In genomic region chr2:58515827-58516574, GRCh38 we compare ENCODE assay signal across 18 cellular contexts.
DNase-seq lines count a peak whose midpoint lies in the region; ATAC-seq, FAIRE-seq and TF ChIP-seq lines count a peak whose summit lies in the region.
"Had no signal": no experiment of that assay in that cellular context is flagged by ENCODE, and none has a peak within 500 bp of the region (broad histone marks: within the 10 kb centered on the region; RNA-seq: fewer than 3 reads in every experiment).

No MANE protein-coding gene starts in this region.

- H2AFZ ChIP-seq in keratinocyte (ENCODE audit: control insufficient read depth, low read length), result peak overlapping the region; percentile 22

- no peaks in the 10 kb centered on the region for H4K20me1 ChIP-seq in keratinocyte (ENCODE audit: control insufficient read depth, extremely low read depth, insufficient read depth, low read length)

- H3K79me2 ChIP-seq in keratinocyte (ENCODE audit: control insufficient read depth, insufficient read depth, low read length), result no peaks in the 10 kb centered on the region

- peak; percentile 5 for DNase-seq in SKM-1 treated with dmso at 0.1 percent for 144 hours (lab: John Stamatoyannopoulos, UW; ENCODE audit: unreplicated experiment)
- no peak for DNase-seq in SKM-1 (lab: John Stamatoyannopoulos, UW; ENCODE audit: unreplicated experiment)
- DNase-seq in HT1080 (ENCODE audit: low read depth), result peak; percentile 11
- peak; percentile 85 for DNase-seq in OCI-M1 (lab: John Stamatoyannopoulos, UW)
- no peak for DNase-seq in keratinocyte (ENCODE audit: low read depth, low spot score)
- DNase-seq in activated gamma-delta T cell (lab: John Stamatoyannopoulos, UW), result no peak
- no peak for DNase-seq in NK-92 treated with Interleukin-12 subunit alpha and Interleukin-12 subunit beta, amount 100 ng/mL, for 24 hours (lab: John Stamatoyannopoulos, UW)
- DNase-seq: activated naive CD4-positive, alpha-beta T cell; DMS153; immature natural killer cell; NCI-H187; NCI-H526 treated with DMSO at 0.1 percent for 48 hours; nephron progenitor cell; stimulated activated naive CD4-positive, alpha-beta T cell treated with Interleukin-2 at 50 U/mL for 16 hours; upper lobe of left lung; WERI-Rb-1 had no signal

- no peaks in the 10 kb centered on the region for H3K9me3 ChIP-seq in keratinocyte (ENCODE audit: control insufficient read depth, low read depth, low read length)
- H3K9me3 ChIP-seq: upper lobe of left lung had no signal

- TF ChIP-seq CTCF in keratinocyte (optimal IDR thresholded peaks at IDR 0.05 in 1 of 3, IDR thresholded peaks at IDR 0.05 in 1 of 3, conservative IDR thresholded peaks at IDR 0.05 in 1 of 3; ENCODE audit: extremely low read depth in 1 of 3, insufficient read depth in 2 of 3, low read length in 3 of 3), result no peak

- no peak overlapping the region for H3K27ac ChIP-seq in keratinocyte (ENCODE audit: control insufficient read depth, insufficient read depth, low read length)
- H3K27ac ChIP-seq: RWPE1, upper lobe of left lung, WERI-Rb-1 had no signal

- peaks cover 3% of the 10 kb centered on the region for H3K27me3 ChIP-seq in keratinocyte (ENCODE audit: control insufficient read depth, extremely low read depth, insufficient read depth, low read length)
- H3K27me3 ChIP-seq: upper lobe of left lung had no signal

- H3K4me3 ChIP-seq in keratinocyte (ENCODE audit: control insufficient read depth in 2 of 3, extremely low read depth in 1 of 3, insufficient read depth in 2 of 3, low read depth in 1 of 3, low read length in 3 of 3), result no peak overlapping the region
- H3K4me3 ChIP-seq: upper lobe of left lung had no signal

- H3K36me3 ChIP-seq in keratinocyte (ENCODE audit: control insufficient read depth in 2 of 2, extremely low read depth in 1 of 2, insufficient read depth in 2 of 2, low read length in 2 of 2), result no peaks in the 10 kb centered on the region
- H3K36me3 ChIP-seq: upper lobe of left lung, WERI-Rb-1 had no signal

- FAIRE-seq in keratinocyte (lab: Jason Lieb, UNC), result no peak

- dilution Hi-C loops in keratinocyte (cut with MboI; ENCODE audit: extremely low pct_ligation_motif_present, low sequenced_read_pairs), result no loop called here

- H3K4me1 ChIP-seq in keratinocyte (ENCODE audit: control insufficient read depth, extremely low read depth, insufficient read depth, low read length), result peaks cover 7% of the 10 kb centered on the region
- H3K4me1 ChIP-seq: upper lobe of left lung had no signal

- no peak overlapping the region for H3K4me2 ChIP-seq in keratinocyte (ENCODE audit: control insufficient read depth, extremely low read depth, insufficient read depth, low read depth, low read length)

- no peaks in the 10 kb centered on the region for H3K9me1 ChIP-seq in keratinocyte (ENCODE audit: control insufficient read depth, extremely low read depth, insufficient read depth, low read length)

- no peak overlapping the region for H3K9ac ChIP-seq in keratinocyte (ENCODE audit: control insufficient read depth, extremely low read depth, insufficient read depth, low read length)

- ATAC-seq in HG03520 (IDR thresholded peaks at IDR 0.05; ENCODE audit: unreplicated experiment), result no peak

Comparison
In these comparisons a context has a peak if more than half of its experiments do, and no peak if none do; other contexts are left out.
1. DNase-seq: peak in SKM-1 treated with dmso at 0.1 percent for 144 hours (single experiment), HT1080 (single experiment) and OCI-M1 (single experiment); none in SKM-1 (single experiment), keratinocyte (single experiment), activated gamma-delta T cell (single experiment) and NK-92 treated with Interleukin-12 subunit alpha and Interleukin-12 subunit beta, amount 100 ng/mL, for 24 hours (single experiment).